1 cellular context compared by ENCODE assay signal in the genomic region with DNA sequence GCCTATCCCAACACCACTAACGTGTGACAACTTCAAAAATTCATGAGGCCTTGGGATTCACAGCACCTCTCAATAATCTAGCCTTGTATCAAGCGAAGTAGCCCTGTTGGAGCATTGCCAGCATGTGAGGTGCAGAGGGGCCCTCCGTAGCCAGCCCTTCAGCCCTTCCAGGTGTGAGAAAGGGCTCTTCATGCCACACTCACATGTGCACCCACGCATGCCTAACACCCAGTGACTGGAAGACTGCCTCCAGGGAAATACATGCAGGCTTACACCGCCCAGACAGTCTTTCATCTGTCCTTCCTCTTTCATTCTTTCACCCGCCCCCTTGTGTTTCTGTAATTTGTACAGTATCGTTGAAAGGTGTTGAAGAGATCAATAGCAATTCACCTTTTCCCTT.
TF ChIP-seq lines count a peak whose summit lies in the region.

No MANE protein-coding gene starts in this region.

TF ChIP-seq in K562, 482 proteins besides CTCF, POLR2A, EP300 and RAD21 (continued from another document):
- TF ChIP-seq, protein P1, sequence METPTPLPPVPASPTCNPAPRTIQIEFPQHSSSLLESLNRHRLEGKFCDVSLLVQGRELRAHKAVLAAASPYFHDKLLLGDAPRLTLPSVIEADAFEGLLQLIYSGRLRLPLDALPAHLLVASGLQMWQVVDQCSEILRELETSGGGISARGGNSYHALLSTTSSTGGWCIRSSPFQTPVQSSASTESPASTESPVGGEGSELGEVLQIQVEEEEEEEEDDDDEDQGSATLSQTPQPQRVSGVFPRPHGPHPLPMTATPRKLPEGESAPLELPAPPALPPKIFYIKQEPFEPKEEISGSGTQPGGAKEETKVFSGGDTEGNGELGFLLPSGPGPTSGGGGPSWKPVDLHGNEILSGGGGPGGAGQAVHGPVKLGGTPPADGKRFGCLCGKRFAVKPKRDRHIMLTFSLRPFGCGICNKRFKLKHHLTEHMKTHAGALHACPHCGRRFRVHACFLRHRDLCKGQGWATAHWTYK (CRISPR knock-in tag; IDR thresholded peaks at IDR 0.05): no peak
- no peak for TF ChIP-seq RFX1 (IDR thresholded peaks at IDR 0.05)
- TF ChIP-seq, protein P2, sequence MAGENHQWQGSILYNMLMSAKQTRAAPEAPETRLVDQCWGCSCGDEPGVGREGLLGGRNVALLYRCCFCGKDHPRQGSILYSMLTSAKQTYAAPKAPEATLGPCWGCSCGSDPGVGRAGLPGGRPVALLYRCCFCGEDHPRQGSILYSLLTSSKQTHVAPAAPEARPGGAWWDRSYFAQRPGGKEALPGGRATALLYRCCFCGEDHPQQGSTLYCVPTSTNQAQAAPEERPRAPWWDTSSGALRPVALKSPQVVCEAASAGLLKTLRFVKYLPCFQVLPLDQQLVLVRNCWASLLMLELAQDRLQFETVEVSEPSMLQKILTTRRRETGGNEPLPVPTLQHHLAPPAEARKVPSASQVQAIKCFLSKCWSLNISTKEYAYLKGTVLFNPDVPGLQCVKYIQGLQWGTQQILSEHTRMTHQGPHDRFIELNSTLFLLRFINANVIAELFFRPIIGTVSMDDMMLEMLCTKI (IDR thresholded peaks at IDR 0.05; ENCODE audit: partially characterized antibody): no peak
- TF ChIP-seq NFIC (IDR thresholded peaks at IDR 0.05): peak; percentile 65; the same call in 1 of the 2 replicates
TF ChIP-seq in K562: peak in this region for 2.
